In genomic region chr12:44848771-44849085, GRCh38 we compare ENCODE assay signal across 11 cellular contexts. TPM values are rescaled to one million over a fixed set of nuclear protein-coding genes. Genes with fewer than 3 reads are reported as not detected.
A peak's percentile ranks its signal among the peaks of the same experiment; 100 is the strongest.
DNase-seq lines count a peak whose midpoint lies in the region; ATAC-seq and TF ChIP-seq lines count a peak whose summit lies in the region.
"Had no signal": no experiment of that assay in that cellular context is flagged by ENCODE, and none has a peak within 500 bp of the region (broad histone marks: within the 10 kb centered on the region; RNA-seq: fewer than 3 reads in every experiment).

No MANE protein-coding gene starts in this region.

- H3K27ac Mint-ChIP-seq in T-helper 2 cell treated with Interferon-gamma antibody and Interleukin-4, amounts not matched to agents 5 μg/mL and 100 μg/mL, for 36 hours, result peak overlapping the region; percentile 95
- H3K27ac Mint-ChIP-seq in naive thymus-derived CD8-positive, alpha-beta T cell, result peak overlapping the region; percentile 90 to 100 (median 98)
- H3K27ac Mint-ChIP-seq in CD14-positive monocyte (no peak overlapping the region), H9 (no peak overlapping the region)

- H2BK5ac ChIP-seq in H9 (ENCODE audit: insufficient read length, low read length), result no peak overlapping the region

- no peak overlapping the region for H2BK120ac ChIP-seq in H9 (ENCODE audit: low read depth, low read length, poor library complexity, severe bottlenecking)

- no peak overlapping the region for H4K5ac ChIP-seq in H9 (ENCODE audit: insufficient read length, low read depth, low read length)

- no peaks in the 10 kb centered on the region for H3K9me3 ChIP-seq in H9 (ENCODE audit: control insufficient read depth, low read depth, low read length)

- H3K4me3 Mint-ChIP-seq in T-helper 2 cell treated with Interferon-gamma antibody and Interleukin-4, amounts not matched to agents 5 μg/mL and 100 μg/mL, for 36 hours, result peak overlapping the region; percentile 60
- H3K4me3 Mint-ChIP-seq in naive thymus-derived CD8-positive, alpha-beta T cell, result peak overlapping the region; percentile 65 to 90 (median 82)
- no peak overlapping the region for H3K4me3 Mint-ChIP-seq in CD14-positive monocyte
- no peak overlapping the region for H3K4me3 Mint-ChIP-seq in H9

- H3K79me1 ChIP-seq in H9 (ENCODE audit: insufficient read depth, low read depth, low read length, poor library complexity, severe bottlenecking), result no peaks in the 10 kb centered on the region

- no peak overlapping the region for H2BK12ac ChIP-seq in H9 (ENCODE audit: insufficient read length, low read depth, low read length)

- POLR2A ChIA-PET in naive thymus-derived CD8-positive, alpha-beta T cell (lab: Charles Lee), result interaction anchor here (0.7 to 4.8 kb wide), 11 partner anchors 9 to 72 kb away, joined by 3 to 82 read pairs (median 11); partner anchors contain the start of gene NELL2

- no peak overlapping the region for H3K56ac ChIP-seq in H9 (ENCODE audit: insufficient read length, low read depth, low read length)

- no peak overlapping the region for H2AFZ ChIP-seq in H9 (ENCODE audit: low read length)

- H4K20me1 ChIP-seq in H9 (ENCODE audit: control insufficient read depth, insufficient read depth, insufficient read length), result no peaks in the 10 kb centered on the region

- no peak overlapping the region for H3T11ph ChIP-seq in H9 (ENCODE audit: low read length)

- H3K18ac ChIP-seq in H9 (ENCODE audit: insufficient read length, low read depth, low read length), result no peak overlapping the region

- intact Hi-C loops in CD14-positive monocyte (cut with micrococcal nuclease), result no loop called here

- H2BK15ac ChIP-seq in H9 (ENCODE audit: low read depth, low read length), result no peak overlapping the region

- TF ChIP-seq CTCF in CD14-positive monocyte (IDR thresholded peaks at IDR 0.05), result no peak
- no peak for TF ChIP-seq CTCF in H9 (conservative IDR thresholded peaks at IDR 0.05)

- peaks cover 49% of the 10 kb centered on the region for H3K4me1 Mint-ChIP-seq in T-helper 2 cell treated with Interferon-gamma antibody and Interleukin-4, amounts not matched to agents 5 μg/mL and 100 μg/mL, for 36 hours (ENCODE audit: low read depth)
- peaks cover 35 to 86% (median 84%) of the 10 kb centered on the region in 4 donors for H3K4me1 Mint-ChIP-seq in naive thymus-derived CD8-positive, alpha-beta T cell
- H3K4me1 Mint-ChIP-seq in CD14-positive monocyte (no peaks in the 10 kb centered on the region), H9 (peaks cover 18 to 19% of the 10 kb centered on the region in 2 experiments)

- no peaks in the 10 kb centered on the region for H3K27me3 ChIP-seq in H9 (ENCODE audit: insufficient read depth, low read length)

- no peaks in the 10 kb centered on the region for H3K23me2 ChIP-seq in H9 (ENCODE audit: insufficient read length, low read depth, low read length, poor library complexity, severe bottlenecking)

- no peak overlapping the region for H3K23ac ChIP-seq in H9 (ENCODE audit: insufficient read length, low read depth, low read length)

- H3K9ac ChIP-seq in H9 (ENCODE audit: extremely low read depth, insufficient read length, low read length), result no peak overlapping the region

- ATAC-seq in GM21529 (IDR thresholded peaks at IDR 0.05; ENCODE audit: unreplicated experiment) (peak; percentile 61), HG03378 (IDR thresholded peaks at IDR 0.05; ENCODE audit: unreplicated experiment) (peak; percentile 74)
- no peak for ATAC-seq in naive thymus-derived CD8-positive, alpha-beta T cell
- ATAC-seq: left ventricle myocardium superior had no signal

- H3K27me3 Mint-ChIP-seq in T-helper 2 cell treated with Interferon-gamma antibody and Interleukin-4, amounts not matched to agents 5 μg/mL and 100 μg/mL, for 36 hours (ENCODE audit: low read depth), result no peaks in the 10 kb centered on the region
- no peaks in the 10 kb centered on the region for H3K27me3 Mint-ChIP-seq in naive thymus-derived CD8-positive, alpha-beta T cell
- H3K27me3 Mint-ChIP-seq in CD14-positive monocyte (ENCODE audit: low read depth in 3 of 3) (peaks cover 0 to 2% (median 0%) of the 10 kb centered on the region in 3 donors), H9 (ENCODE audit: low read depth) (no peaks in the 10 kb centered on the region)

- H3K4ac ChIP-seq in H9 (ENCODE audit: low read depth, low read length), result no peak overlapping the region

- no peak overlapping the region for H2AK5ac ChIP-seq in H9 (ENCODE audit: insufficient read length, low read length)

- H3K4me2 ChIP-seq in H9 (ENCODE audit: insufficient read depth, insufficient read length, low read length), result no peak overlapping the region

- H3K14ac ChIP-seq in H9 (ENCODE audit: insufficient read depth, low read length), result no peak overlapping the region

- no peak overlapping the region for H2BK20ac ChIP-seq in H9 (ENCODE audit: low read depth, low read length, poor library complexity, severe bottlenecking)

- no peak overlapping the region for H4K8ac ChIP-seq in H9 (replicated peaks; ENCODE audit: insufficient read length, low read depth, low read length)

- no peaks in the 10 kb centered on the region for H3K79me2 ChIP-seq in H9 (ENCODE audit: insufficient read depth, low read length)

- no peak overlapping the region for H4K91ac ChIP-seq in H9 (ENCODE audit: insufficient read length, low read depth, low read length)

- no peaks in the 10 kb centered on the region for H3K4me1 ChIP-seq in H9 (ENCODE audit: insufficient read depth, low read length)

- H3K9me3 Mint-ChIP-seq in T-helper 2 cell treated with Interferon-gamma antibody and Interleukin-4, amounts not matched to agents 5 μg/mL and 100 μg/mL, for 36 hours, result no peaks in the 10 kb centered on the region
- H3K9me3 Mint-ChIP-seq in naive thymus-derived CD8-positive, alpha-beta T cell, result peaks cover 0 to 2% (median 0%) of the 10 kb centered on the region in 9 donors
- peaks cover 0 to 4% (median 1%) of the 10 kb centered on the region in 7 donors for H3K9me3 Mint-ChIP-seq in CD14-positive monocyte
- H3K9me3 Mint-ChIP-seq in H9, result no peaks in the 10 kb centered on the region

- peaks cover 8% of the 10 kb centered on the region for H3K36me3 Mint-ChIP-seq in T-helper 2 cell treated with Interferon-gamma antibody and Interleukin-4, amounts not matched to agents 5 μg/mL and 100 μg/mL, for 36 hours (ENCODE audit: low read depth)
- peaks cover 3 to 5% (median 5%) of the 10 kb centered on the region in 3 donors for H3K36me3 Mint-ChIP-seq in naive thymus-derived CD8-positive, alpha-beta T cell
- H3K36me3 Mint-ChIP-seq in CD14-positive monocyte, result no peaks in the 10 kb centered on the region
- H3K36me3 Mint-ChIP-seq in H9 (ENCODE audit: insufficient read depth in 1 of 3, low read depth in 3 of 3), result no peaks in the 10 kb centered on the region

- DNase-seq in T-helper 2 cell treated with Interferon-gamma antibody and Interleukin-4, amounts not matched to agents 5 μg/mL and 100 μg/mL, for 36 hours (ENCODE audit: low spot score), result no peak
- DNase-seq in T-helper 2 cell (no peak), H4 (ENCODE audit: low spot score) (no peak), CD14-positive monocyte (ENCODE audit: low spot score) (no peak), H9 (no peak)
- no peak for DNase-seq in naive thymus-derived CD8-positive, alpha-beta T cell
- DNase-seq: 8988T, left ventricle myocardium superior, NCI-H2227 treated with DMSO at 0.1 percent for 48 hours had no signal

- H3K27ac ChIP-seq in H9 (ENCODE audit: insufficient read length, low read depth, low read length), result no peak overlapping the region

- no CpG with 5 or more reads among the region's 2 CpGs for WGBS in H9 (ENCODE audit: extremely low coverage, insufficient read length, low lambda C conversion rate)

RNA-seq across cellular contexts. Expression of gene NELL2, which starts 27.4 kb away (rescaled TPM):
- 100 to 1,000 TPM; 626 to 633 TPM for total RNA-seq in naive thymus-derived CD8-positive, alpha-beta T cell
- polyA plus RNA-seq in naive thymus-derived CD8-positive, alpha-beta T cell, result 100 to 1,000 TPM; 320 to 498 (median 397) TPM
- total RNA-seq in H4 (2014; rRNA removed; shearing (Covaris generic)), result 6.7 and 9.2 TPM in 2 replicates
- polyA plus RNA-seq in CD14-positive monocyte, result under 1 TPM; 0.39 to 0.98 TPM
- 31.9 and 32.7 TPM in 2 replicates for total RNA-seq in H9 (2021)

Comparison
In these comparisons a context has a peak if more than half of its experiments do, and no peak if none do; other contexts are left out.
1. H3K27ac Mint-ChIP-seq: peak in T-helper 2 cell treated with Interferon-gamma antibody and Interleukin-4, amounts not matched to agents 5 μg/mL and 100 μg/mL, for 36 hours (single experiment) and naive thymus-derived CD8-positive, alpha-beta T cell (10 of 10); none in CD14-positive monocyte (0 of 7) and H9 (0 of 3).
2. H3K4me3 Mint-ChIP-seq: peak in T-helper 2 cell treated with Interferon-gamma antibody and Interleukin-4, amounts not matched to agents 5 μg/mL and 100 μg/mL, for 36 hours (single experiment) and naive thymus-derived CD8-positive, alpha-beta T cell (10 of 10); none in CD14-positive monocyte (0 of 2) and H9 (0 of 2).
3. ATAC-seq: peak in GM21529 (single experiment) and HG03378 (single experiment); none in naive thymus-derived CD8-positive, alpha-beta T cell (0 of 2).
4. RNA of gene NELL2, which starts 27.4 kb away (total RNA-seq): 626 to 633 TPM in naive thymus-derived CD8-positive, alpha-beta T cell; 31.9 to 32.7 TPM in H9 and 6.7 to 9.2 TPM in H4; every median in the first group is over 10 times any median in the second.